ENCODE assay signal across 12 cellular contexts in genomic region chr7:64667311-64667710, GRCh38. TPM values are rescaled to one million over a fixed set of nuclear protein-coding genes. Genes with fewer than 3 reads are reported as not detected.
A peak's percentile ranks its signal among the peaks of the same experiment; 100 is the strongest.
DNase-seq lines count a peak whose midpoint lies in the region; ATAC-seq, FAIRE-seq and TF ChIP-seq lines count a peak whose summit lies in the region.
"Had no signal": no experiment of that assay in that cellular context is flagged by ENCODE, and none has a peak within 500 bp of the region (broad histone marks: within the 10 kb centered on the region; RNA-seq: fewer than 3 reads in every experiment).

No MANE protein-coding gene starts in this region.

- ATAC-seq in heart right ventricle: no peak

- H3K27me3 Mint-ChIP-seq in Calu3 (ENCODE audit: unreplicated experiment): no peaks in the 10 kb centered on the region
- H3K27me3 Mint-ChIP-seq in astrocyte (ENCODE audit: low read depth, unreplicated experiment): no peaks in the 10 kb centered on the region
- H3K27me3 Mint-ChIP-seq in nephron (ENCODE audit: low read depth): no peaks in the 10 kb centered on the region

- intact Hi-C loops in Calu3 (cut with micrococcal nuclease; ENCODE audit: unreplicated experiment) (no loop called here), heart right ventricle (cut with DNase I) (loop anchor here in 3 of 10 donors (5.0 to 10.0 kb wide), 3 partner anchors 103 to 360 kb away; partner anchors contain the start of genes ZNF138 (in 1 of the 3) and ZNF680 (in 1 of the 3))

- peak overlapping the region; percentile 87 for H3K4me2 ChIP-seq in astrocyte (ENCODE audit: low read length)

- no peaks in the 10 kb centered on the region for H4K20me1 ChIP-seq in astrocyte (ENCODE audit: insufficient read depth, low read length)

- H3K27ac Mint-ChIP-seq in Calu3 (ENCODE audit: unreplicated experiment) (no peak overlapping the region), astrocyte (ENCODE audit: unreplicated experiment) (no peak overlapping the region), nephron (peak overlapping the region in 1 of 3 experiments; percentile 40)

- H3K36me3 Mint-ChIP-seq in Calu3 (ENCODE audit: insufficient read depth, unreplicated experiment): peaks cover 16% of the 10 kb centered on the region
- H3K36me3 Mint-ChIP-seq in astrocyte (ENCODE audit: low read depth, unreplicated experiment): peaks cover 7% of the 10 kb centered on the region
- peaks cover 57% of the 10 kb centered on the region for H3K36me3 Mint-ChIP-seq in nephron (ENCODE audit: low read depth)

- H3K27ac ChIP-seq in astrocyte (ENCODE audit: low read depth, low read length) (no peak overlapping the region), heart right ventricle (no peak overlapping the region)

- FAIRE-seq in astrocyte (lab: Jason Lieb, UNC): no peak
- FAIRE-seq: G401.6 had no signal

- WGBS in heart right ventricle, 2 donors: 73% methylated on average over 2 of the region's 2 CpGs

- DNase-seq in Calu3 (no peak), astrocyte (ENCODE audit: low read depth) (no peak), heart right ventricle (no peak), MV-4-11 (lab: John Stamatoyannopoulos, UW) (no peak), NCI-H128 (lab: John Stamatoyannopoulos, UW; ENCODE audit: unreplicated experiment) (no peak), middle frontal gyrus (ENCODE audit: extremely low spot score, low spot score) (no peak)
- no peak for DNase-seq in Jurkat, Clone E6-1 (ENCODE audit: low read depth, low spot score)
- DNase-seq: NCI-H1436; stimulated activated CD4-positive, alpha-beta T cell treated with anti-CD3 and anti-CD28 coated beads, Interleukin-2, amount 100 ng/mL, for 24 hours had no signal

- H3K9me3 ChIP-seq in astrocyte (ENCODE audit: insufficient read depth, low read depth, low read length) (no peaks in the 10 kb centered on the region), heart right ventricle (no peaks in the 10 kb centered on the region)
- H3K9me3 ChIP-seq: esophagus muscularis mucosa had no signal

- H3K4me1 Mint-ChIP-seq in Calu3 (ENCODE audit: low read depth, unreplicated experiment): no peaks in the 10 kb centered on the region
- peaks cover 13% of the 10 kb centered on the region for H3K4me1 Mint-ChIP-seq in astrocyte (ENCODE audit: low read depth, unreplicated experiment)
- peaks cover 14% of the 10 kb centered on the region for H3K4me1 Mint-ChIP-seq in nephron

- no peak overlapping the region for H2AFZ ChIP-seq in astrocyte (ENCODE audit: low read depth, low read length)

- no peak for TF ChIP-seq CTCF in Calu3 (IDR thresholded peaks at IDR 0.05; ENCODE audit: unreplicated experiment)
- no peak for TF ChIP-seq CTCF in astrocyte (IDR thresholded peaks at IDR 0.05; ENCODE audit: insufficient read depth, low read depth, low read length)
- no peak for TF ChIP-seq CTCF in nephron (IDR thresholded peaks at IDR 0.05; ENCODE audit: unreplicated experiment in 3 of 3)
- TF ChIP-seq CTCF in heart right ventricle (IDR thresholded peaks at IDR 0.05): no peak

- H3K4me3 ChIP-seq in Jurkat, Clone E6-1 (ENCODE audit: low read length): peak overlapping the region; percentile 90
- peak overlapping the region; percentile 88 for H3K4me3 ChIP-seq in astrocyte (ENCODE audit: insufficient read depth, low read depth, low read length)
- peak overlapping the region in 2 of 10 donors; percentile 82 to 85 for H3K4me3 ChIP-seq in heart right ventricle

- peak overlapping the region; percentile 81 for H3K4me3 Mint-ChIP-seq in Calu3 (ENCODE audit: low read depth, unreplicated experiment)
- peak overlapping the region; percentile 97 for H3K4me3 Mint-ChIP-seq in astrocyte (ENCODE audit: unreplicated experiment)
- H3K4me3 Mint-ChIP-seq in nephron: peak overlapping the region; percentile 96 to 98 (median 98)

- H3K36me3 ChIP-seq in astrocyte (ENCODE audit: insufficient read depth, low read length) (no peaks in the 10 kb centered on the region), heart right ventricle (peaks cover 0 to 33% (median 0%) of the 10 kb centered on the region in 9 donors)

- peaks cover 60% of the 10 kb centered on the region for H3K79me2 ChIP-seq in astrocyte (ENCODE audit: insufficient read depth, low read length)

- H3K9me3 Mint-ChIP-seq in Calu3 (ENCODE audit: low read depth, unreplicated experiment) (peaks cover 9% of the 10 kb centered on the region), astrocyte (ENCODE audit: unreplicated experiment) (peaks cover 1% of the 10 kb centered on the region), nephron (peaks cover 21% of the 10 kb centered on the region)

- CTCF ChIA-PET in Calu3 (lab: Charles Lee): interaction anchor here (0.6 kb wide), 1 partner anchor 842 kb away, joined by 6 read pairs; no protein-coding TSS in a partner anchor

- no TSS peak for BruUV-seq in Calu3 (replicated peaks; lab: Mats Ljungman, UMichigan)

- H3K27me3 ChIP-seq in astrocyte (ENCODE audit: insufficient read depth, low read length) (no peaks in the 10 kb centered on the region), heart right ventricle (no peaks in the 10 kb centered on the region)
- H3K27me3 ChIP-seq: esophagus muscularis mucosa had no signal

- no peak overlapping the region for H3K9ac ChIP-seq in astrocyte (ENCODE audit: low read length)

- H3K4me1 ChIP-seq in astrocyte (ENCODE audit: insufficient read depth, low read length): peaks cover 6% of the 10 kb centered on the region
- peaks cover 0 to 25% (median 11%) of the 10 kb centered on the region in 9 donors for H3K4me1 ChIP-seq in heart right ventricle

RNA-seq across cellular contexts. Expression of gene ZNF107, which starts 1.4 kb away (rescaled TPM):
- total RNA-seq in Calu3 (2022) (7.7 TPM in 2 replicates), astrocyte (5.7 and 7.8 TPM in 2 replicates), heart right ventricle (1 to 10 TPM; 1.3 to 2.8 (median 1.9) TPM)
- polyA plus RNA-seq in Jurkat, Clone E6-1 (2012; ENCODE audit: insufficient read depth, insufficient read length): 20.6 TPM
- 1 to 10 TPM in 1 of 2 donors, under 1 TPM in 1; 0.75 to 1.7 TPM for polyA plus RNA-seq in heart right ventricle
